20 cellular contexts compared by ENCODE assay signal in genomic region chr6:133160531-133160930, GRCh38.
A peak's percentile ranks its signal among the peaks of the same experiment; 100 is the strongest.
DNase-seq lines count a peak whose midpoint lies in the region; ATAC-seq and TF ChIP-seq lines count a peak whose summit lies in the region.
"Had no signal": no experiment of that assay in that cellular context is flagged by ENCODE, and none has a peak within 500 bp of the region (broad histone marks: within the 10 kb centered on the region; RNA-seq: fewer than 3 reads in every experiment).

No MANE protein-coding gene starts in this region.

- H3K9me2 ChIP-seq in SK-N-SH = no peaks in the 10 kb centered on the region; the same call in 1 of the 2 replicates

- no peak for TF ChIP-seq CTCF in SK-N-SH (IDR thresholded peaks at IDR 0.05)

- H3K4me3 ChIP-seq in SK-N-SH (ENCODE audit: low read depth in 2 of 2, low read length in 1 of 2) = no peak overlapping the region
- H3K4me3 ChIP-seq: GM12878, HAP-1 had no signal

- H3K4me1 ChIP-seq in SK-N-SH (ENCODE audit: control insufficient read depth in 1 of 2, insufficient read depth in 2 of 2, low read depth in 1 of 2, low read length in 1 of 2) = peaks cover 2 to 5% of the 10 kb centered on the region in 2 experiments; a peak in 3 of 4 replicates
- H3K4me1 ChIP-seq: BE2C, HAP-1 had no signal

- no peaks in the 10 kb centered on the region for H4K20me1 ChIP-seq in SK-N-SH (ENCODE audit: insufficient read depth)

- POLR2A ChIA-PET in SK-N-SH (lab: Yijun Ruan, JAX) = no interaction called here

- no peaks in the 10 kb centered on the region for H3K9me3 ChIP-seq in SK-N-SH
- H3K9me3 ChIP-seq: HAP-1 had no signal

- H3K36me3 ChIP-seq in SK-N-SH (replicated peaks in 1 of 2; ENCODE audit: control insufficient read depth in 1 of 2, insufficient read depth in 2 of 2, low read length in 1 of 2) = no peaks in the 10 kb centered on the region
- H3K36me3 ChIP-seq: BE2C, HAP-1 had no signal

- no peak for TF ChIP-seq EP300 in SK-N-SH (IDR thresholded peaks at IDR 0.05; ENCODE audit: borderline replicate concordance in 1 of 2, low read depth in 1 of 2, low read length in 1 of 2)

- peak; percentile 1 for DNase-seq in RPMI7951 (ENCODE audit: low read depth)
- peak; percentile 15 for DNase-seq in SK-N-SH
- peak; percentile 24 for DNase-seq in fibroblast of gingiva (ENCODE audit: low read depth)
- DNase-seq in fibroblast of the conjunctiva (ENCODE audit: low read depth) = peak; percentile 28
- no peak for DNase-seq in stimulated activated CD4-positive, alpha-beta T cell treated with anti-CD3 and anti-CD28 coated beads, Interleukin-4, amount 100 ng/mL, for 4 hours
- DNase-seq in KBM-7 = no peak
- no peak for DNase-seq in activated CD4-positive, alpha-beta T cell treated with anti-CD3 and anti-CD28 coated beads, Interleukin-2, amount 50 U/mL, for 1 hour
- DNase-seq: ACHN; BE2C; C1 segment of cervical spinal cord; CD4-positive, CD25-positive, alpha-beta regulatory T cell; CD8-positive, alpha-beta memory T cell; COR-L47; DMS 273 treated with DMSO at 0.1 percent for 48 hours; DMS53; DND-41; EL had no signal

- WGBS in SK-N-SH (ENCODE audit: low lambda C conversion rate) = 35% methylated on average over 2 of the region's 2 CpGs

- H3K27ac ChIP-seq in SK-N-SH (ENCODE audit: low read depth in 2 of 2, low read length in 1 of 2) = no peak overlapping the region

- no peak overlapping the region for H2AFZ ChIP-seq in SK-N-SH (ENCODE audit: low read depth)

- no peak overlapping the region for H3K4me2 ChIP-seq in SK-N-SH

- no peaks in the 10 kb centered on the region for H3K79me2 ChIP-seq in SK-N-SH (ENCODE audit: insufficient read depth)

- CTCF ChIA-PET in SK-N-SH (lab: Yijun Ruan, JAX) = interaction anchor here (1.6 kb wide), 1 partner anchor 25 kb away, joined by 6 read pairs; no protein-coding TSS in a partner anchor

- in situ Hi-C loops in KBM-7 (cut with MboI; ENCODE audit: low pct_unique_long_range_greater_than_20kb, low sequenced_read_pairs) = no loop called here

- no peaks in the 10 kb centered on the region for H3F3A ChIP-seq in SK-N-SH (replicated peaks; ENCODE audit: insufficient read depth)

- TF ChIP-seq RAD21 in SK-N-SH (IDR thresholded peaks at IDR 0.05; ENCODE audit: low read length) = no peak

- H3K27me3 ChIP-seq in SK-N-SH (ENCODE audit: insufficient read depth) = no peaks in the 10 kb centered on the region
- H3K27me3 ChIP-seq: BE2C had no signal

- no peak for ATAC-seq in HG03457 (IDR thresholded peaks at IDR 0.05; ENCODE audit: unreplicated experiment)
- ATAC-seq: GM12878 had no signal

- no peak overlapping the region for H3K9ac ChIP-seq in SK-N-SH

TF ChIP-seq in SK-N-SH, 30 proteins besides CTCF, POLR2A, EP300 and RAD21:
- TF ChIP-seq TCF12 (IDR thresholded peaks at IDR 0.05) (0 out of 2 replicates have a peak, but pooled peaks have one; percentile 16), EZH2phosphoT487 (IDR thresholded peaks at IDR 0.05; ENCODE audit: borderline replicate concordance, low read depth) (no peak)

Comparison
In these comparisons a context has a peak if more than half of its experiments do, and no peak if none do; other contexts are left out.
1. DNase-seq: peak in RPMI7951 (single experiment), SK-N-SH (single experiment), fibroblast of gingiva (single experiment) and fibroblast of the conjunctiva (single experiment); none in stimulated activated CD4-positive, alpha-beta T cell treated with anti-CD3 and anti-CD28 coated beads, Interleukin-4, amount 100 ng/mL, for 4 hours (0 of 2), KBM-7 (single experiment) and activated CD4-positive, alpha-beta T cell treated with anti-CD3 and anti-CD28 coated beads, Interleukin-2, amount 50 U/mL, for 1 hour (single experiment).